Comparison of ENCODE assay signal across 8 cellular contexts in genomic region chr21:38355992-38356781, GRCh38.
DNase-seq lines count a peak whose midpoint lies in the region; ATAC-seq and TF ChIP-seq lines count a peak whose summit lies in the region.

No MANE protein-coding gene starts in this region.

- in situ Hi-C loops in GM13976 (cut with MboI; ENCODE audit: low sequenced_read_pairs, unreplicated experiment) = loop anchor here (10.0 to 25.0 kb wide), 3 partner anchors 151 to 644 kb away; no protein-coding TSS in a partner anchor

- H3K36me3 ChIP-seq in thyroid gland = no peaks in the 10 kb centered on the region

- H3K4me1 Mint-ChIP-seq in activated T-helper 17 cell treated with anti-CD3 and anti-CD28 coated beads, Interleukin-2, amount 50 U/mL, for 72 hours = no peaks in the 10 kb centered on the region

- TF ChIP-seq CTCF in GM13976 (IDR thresholded peaks at IDR 0.05; ENCODE audit: borderline replicate concordance, control extremely low read depth, extremely low read depth, insufficient read depth, missing control alignments) (peak; percentile 89), foreskin fibroblast (IDR thresholded peaks at IDR 0.05; ENCODE audit: low read depth, low read length) (peak; percentile 99), thyroid gland (IDR thresholded peaks at IDR 0.05) (peak; percentile 81 to 97 (median 95))

- H3K27ac ChIP-seq in thyroid gland = no peak overlapping the region

- ATAC-seq in activated T-helper 17 cell treated with anti-CD3 and anti-CD28 coated beads, Interleukin-2, amount 50 U/mL, for 72 hours (replicated peaks) = peak; percentile 64

- intact Hi-C loops in thyroid gland (cut with DNase I) = loop anchor here (2.0 to 10.0 kb wide), 3 partner anchors 139 to 641 kb away; no protein-coding TSS in a partner anchor

- no peaks in the 10 kb centered on the region for H3K9me3 ChIP-seq in thyroid gland

- no peaks in the 10 kb centered on the region for H3K27me3 ChIP-seq in thyroid gland

- no peak overlapping the region for H3K27ac Mint-ChIP-seq in activated T-helper 17 cell treated with anti-CD3 and anti-CD28 coated beads, Interleukin-2, amount 50 U/mL, for 72 hours

- DNase-seq in 8988T (peak; percentile 61), GM13976 (ENCODE audit: low spot score) (peak; percentile 86), Kasumi-1 (lab: John Stamatoyannopoulos, UW) (peak; percentile 65 to 74), RPMI8226 (peak; percentile 81), foreskin fibroblast (peak; percentile 55 to 89), occipital lobe (lab: John Stamatoyannopoulos, UW) (peak; percentile 57), thyroid gland (peak; percentile 78 to 86)

- peaks cover 0 to 20% of the 10 kb centered on the region in 2 donors for H3K4me1 ChIP-seq in thyroid gland

- no peaks in the 10 kb centered on the region for H3K36me3 Mint-ChIP-seq in activated T-helper 17 cell treated with anti-CD3 and anti-CD28 coated beads, Interleukin-2, amount 50 U/mL, for 72 hours (ENCODE audit: low read depth)

- WGBS in thyroid gland, 2 donors = 7 to 9% methylated on average over 19 to 20 of the region's 20 CpGs

- peaks cover 28% of the 10 kb centered on the region for H3K27me3 Mint-ChIP-seq in activated T-helper 17 cell treated with anti-CD3 and anti-CD28 coated beads, Interleukin-2, amount 50 U/mL, for 72 hours

- H3K4me3 Mint-ChIP-seq in activated T-helper 17 cell treated with anti-CD3 and anti-CD28 coated beads, Interleukin-2, amount 50 U/mL, for 72 hours = no peak overlapping the region

- no peak for TF ChIP-seq POLR2A in thyroid gland (IDR thresholded peaks at IDR 0.05)

- H3K4me3 ChIP-seq in foreskin fibroblast (ENCODE audit: low read depth in 1 of 2, low read length in 2 of 2) (no peak overlapping the region), thyroid gland (replicated peaks in 1 of 3) (no peak overlapping the region)

- no peaks in the 10 kb centered on the region for H3K9me3 Mint-ChIP-seq in activated T-helper 17 cell treated with anti-CD3 and anti-CD28 coated beads, Interleukin-2, amount 50 U/mL, for 72 hours
